In the genomic region with DNA sequence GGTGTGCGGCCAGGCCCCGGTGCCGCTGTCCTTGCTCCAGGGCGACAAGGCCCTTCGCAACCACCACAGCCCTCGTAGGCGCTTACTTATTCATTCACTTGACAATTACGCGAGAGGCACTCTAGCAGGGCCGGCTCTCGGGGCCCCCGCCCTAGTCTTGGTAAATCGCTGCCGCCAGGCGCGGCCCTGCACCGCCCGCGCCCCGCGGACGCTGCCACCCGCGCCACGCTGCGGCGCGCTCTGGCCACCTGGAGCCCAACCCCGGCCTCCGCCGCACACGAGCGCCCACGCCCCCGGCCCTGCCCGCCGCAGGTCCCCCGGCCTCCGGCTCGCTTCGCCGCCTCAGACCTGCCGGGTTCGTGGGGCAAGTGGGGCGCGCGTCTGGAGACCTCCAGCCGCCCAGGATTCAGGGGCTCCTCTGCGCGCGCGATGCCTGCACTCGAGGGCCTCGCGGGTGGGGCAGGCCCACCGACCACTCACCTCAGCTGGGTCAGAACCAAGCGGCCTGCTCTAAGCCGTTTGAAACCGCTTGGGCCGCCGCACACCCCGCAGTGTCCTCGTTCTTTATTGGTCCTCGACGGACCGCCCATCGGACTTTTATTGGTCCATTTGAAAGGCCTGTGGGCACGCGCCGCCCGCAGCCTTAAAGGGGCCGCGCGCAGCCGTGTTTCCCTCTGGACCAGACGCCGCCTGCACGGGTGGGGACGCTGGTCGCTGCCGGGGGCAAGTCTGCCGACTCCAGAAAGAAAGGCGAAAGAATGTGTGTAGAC, we compare ENCODE assay signal across 8 cellular contexts. TPM values are rescaled to one million over a fixed set of nuclear protein-coding genes. Genes with fewer than 3 reads are reported as not detected.
DNase-seq lines count a peak whose midpoint lies in the region; ATAC-seq, FAIRE-seq and TF ChIP-seq lines count a peak whose summit lies in the region.

A gene (minus strand): TSS at position 541 of the 770 bp plus-strand sequence. CDS start 25,049 bp downstream, outside the sequence.

- no peaks in the 10 kb centered on the region for H3K36me3 Mint-ChIP-seq in astrocyte (ENCODE audit: low read depth, unreplicated experiment)

- peaks cover 6% of the 10 kb centered on the region for H3K4me1 Mint-ChIP-seq in astrocyte (ENCODE audit: low read depth, unreplicated experiment)

- DNase-seq in NCI-H187 (lab: John Stamatoyannopoulos, UW) (peak; percentile 81 to 93), T-helper 22 cell (ENCODE audit: low read depth) (peak; percentile 76), astrocyte (ENCODE audit: low read depth) (peak; percentile 84), hepatic stellate cell (ENCODE audit: low spot score) (peak; percentile 97), putamen (ENCODE audit: low spot score) (peak; percentile 88), uterus (peak; percentile 90 to 91)

- H3K27me3 ChIP-seq in astrocyte (ENCODE audit: insufficient read depth, low read length) (no peaks in the 10 kb centered on the region), uterus (no peaks in the 10 kb centered on the region)

- peak within 1 kb of the TSS; percentile 84 for H3K27ac ChIP-seq in astrocyte (ENCODE audit: low read depth, low read length)
- peak within 1 kb of the TSS; percentile 78 to 84 for H3K27ac ChIP-seq in uterus

- peaks cover 54% of the 10 kb centered on the region for H3K79me2 ChIP-seq in astrocyte (ENCODE audit: insufficient read depth, low read length)

- peak within 1 kb of the TSS; percentile 64 for H3K27ac Mint-ChIP-seq in astrocyte (ENCODE audit: unreplicated experiment)

- H3K9me3 ChIP-seq in astrocyte (ENCODE audit: insufficient read depth, low read depth, low read length) (no peaks in the 10 kb centered on the region), uterus (no peaks in the 10 kb centered on the region)

- H3K27me3 Mint-ChIP-seq in astrocyte (ENCODE audit: low read depth, unreplicated experiment), result no peaks in the 10 kb centered on the region

- peak within 1 kb of the TSS; percentile 83 for H2AFZ ChIP-seq in astrocyte (ENCODE audit: low read depth, low read length)

- intact Hi-C loops in uterus (cut with DNase I; ENCODE audit: low total_unique reads), result no loop called here

- peak within 1 kb of the TSS; percentile 93 for H3K4me2 ChIP-seq in astrocyte (ENCODE audit: low read length)

- no peaks in the 10 kb centered on the region for H3K9me3 Mint-ChIP-seq in astrocyte (ENCODE audit: unreplicated experiment)

- ATAC-seq in GM18505 (IDR thresholded peaks at IDR 0.05; ENCODE audit: unreplicated experiment), result peak; percentile 94
- ATAC-seq in HG02938 (IDR thresholded peaks at IDR 0.05; ENCODE audit: unreplicated experiment), result peak; percentile 88

- TF ChIP-seq CTCF in astrocyte (IDR thresholded peaks at IDR 0.05; ENCODE audit: insufficient read depth, low read depth, low read length) (no peak), uterus (IDR thresholded peaks at IDR 0.05) (peak in 2 of 4 experiments; percentile 19 to 24)

- peak within 1 kb of the TSS; percentile 96 for H3K9ac ChIP-seq in astrocyte (ENCODE audit: low read length)

- TF ChIP-seq POLR2A in GM18505 (IDR thresholded peaks at IDR 0.05; ENCODE audit: borderline replicate concordance, extremely low read depth, insufficient read depth, insufficient read length) (peak; percentile 71), uterus (IDR thresholded peaks at IDR 0.05) (peak; percentile 56 to 69)

- peaks cover 24% of the 10 kb centered on the region for H4K20me1 ChIP-seq in astrocyte (ENCODE audit: insufficient read depth, low read length)

- H3K4me3 ChIP-seq in astrocyte (ENCODE audit: insufficient read depth, low read depth, low read length), result peak within 1 kb of the TSS; percentile 99
- peak within 1 kb of the TSS; percentile 85 to 87 for H3K4me3 ChIP-seq in uterus

- H3K4me1 ChIP-seq in astrocyte (ENCODE audit: insufficient read depth, low read length), result no peaks in the 10 kb centered on the region
- H3K4me1 ChIP-seq in uterus, result no peaks in the 10 kb centered on the region

- H3K36me3 ChIP-seq in astrocyte (ENCODE audit: insufficient read depth, low read length), result no peaks in the 10 kb centered on the region
- no peaks in the 10 kb centered on the region for H3K36me3 ChIP-seq in uterus

- no peak for FAIRE-seq in astrocyte (lab: Jason Lieb, UNC)

- peak within 1 kb of the TSS; percentile 93 for H3K4me3 Mint-ChIP-seq in astrocyte (ENCODE audit: unreplicated experiment)

RNA-seq across cellular contexts. Expression of the gene that starts here (rescaled TPM):
- 94.5 and 99.9 TPM in 2 replicates for total RNA-seq in astrocyte
- 10 to 100 TPM; 19.7 to 88.8 (median 44.2) TPM for total RNA-seq in uterus

Comparison
In these comparisons a context has a peak if more than half of its experiments do, and no peak if none do; other contexts are left out.
1. Peak in every context shown above with its lines: DNase-seq, ATAC-seq, H3K4me3 ChIP-seq and H3K27ac ChIP-seq.